Comparison of ENCODE assay signal across 12 cellular contexts in genomic region chr13:33537691-33538090, GRCh38.
A peak's percentile ranks its signal among the peaks of the same experiment; 100 is the strongest.
DNase-seq lines count a peak whose midpoint lies in the region; ATAC-seq and TF ChIP-seq lines count a peak whose summit lies in the region.
"Had no signal": no experiment of that assay in that cellular context is flagged by ENCODE, and none has a peak within 500 bp of the region (broad histone marks: within the 10 kb centered on the region; RNA-seq: fewer than 3 reads in every experiment).

No MANE protein-coding gene starts in this region.

- intact Hi-C loops in right cardiac atrium (cut with DNase I), result no loop called here
- intact Hi-C loops in heart left ventricle (cut with DNase I), result loop anchor here in 2 of 10 donors (5.0 to 10.0 kb wide), 3 partner anchors 185 to 423 kb away; no protein-coding TSS in a partner anchor
- intact Hi-C loops in vagina (cut with DNase I), result no loop called here

- H3K27me3 ChIP-seq in right cardiac atrium (ENCODE audit: control insufficient read depth, insufficient read depth), result no peaks in the 10 kb centered on the region
- H3K27me3 ChIP-seq in heart left ventricle, result no peaks in the 10 kb centered on the region
- H3K27me3 ChIP-seq in brain microvascular endothelial cell (replicated peaks), result no peaks in the 10 kb centered on the region
- H3K27me3 ChIP-seq in muscle layer of duodenum (ENCODE audit: low read depth, low read length), result no peaks in the 10 kb centered on the region
- no peaks in the 10 kb centered on the region for H3K27me3 ChIP-seq in vagina

- peak overlapping the region; percentile 67 for H3K27ac ChIP-seq in right cardiac atrium (ENCODE audit: low read length)
- H3K27ac ChIP-seq in heart left ventricle, result peak overlapping the region in 6 of 12 donors; percentile 2 to 97 (median 18)
- H3K27ac ChIP-seq in brain microvascular endothelial cell, result peak overlapping the region; percentile 74
- peak overlapping the region; percentile 75 for H3K27ac ChIP-seq in muscle layer of duodenum (ENCODE audit: low read length)
- peak overlapping the region; percentile 68 for H3K27ac ChIP-seq in vagina
- H3K27ac ChIP-seq: C4-2B had no signal

- in situ Hi-C loops in brain microvascular endothelial cell (cut with HindIII; ENCODE audit: low pct_ligation_motif_present, low sequenced_read_pairs), result no loop called here

- H3K4me1 ChIP-seq in right cardiac atrium (ENCODE audit: control insufficient read depth, insufficient read depth, low read length) (peaks cover 4% of the 10 kb centered on the region), heart left ventricle (peaks cover 0 to 37% (median 14%) of the 10 kb centered on the region in 12 donors), muscle layer of duodenum (ENCODE audit: control insufficient read depth in 1 of 2, insufficient read depth in 2 of 2, low read length in 2 of 2) (peaks cover 14 to 27% of the 10 kb centered on the region in 2 donors), vagina (peaks cover 17% of the 10 kb centered on the region)

- no peak for TF ChIP-seq POLR2A in heart left ventricle (IDR thresholded peaks at IDR 0.05)
- TF ChIP-seq POLR2A in vagina (IDR thresholded peaks at IDR 0.05), result no peak

- H3K9me3 ChIP-seq in right cardiac atrium (ENCODE audit: control insufficient read depth, low read length) (no peaks in the 10 kb centered on the region), heart left ventricle (no peaks in the 10 kb centered on the region), muscle layer of duodenum (ENCODE audit: control insufficient read depth in 1 of 2, low read length in 2 of 2) (no peaks in the 10 kb centered on the region), vagina (no peaks in the 10 kb centered on the region)

- ATAC-seq in right cardiac atrium (no peak), heart left ventricle (no peak), esophagus mucosa (no peak)

- H3K4me3 ChIP-seq in right cardiac atrium (ENCODE audit: low read length) (no peak overlapping the region), heart left ventricle (no peak overlapping the region), brain microvascular endothelial cell (ENCODE audit: low read depth, low read length) (no peak overlapping the region), muscle layer of duodenum (ENCODE audit: low read depth in 1 of 2, low read length in 2 of 2) (peak overlapping the region in 1 of 2 donors; percentile 7), vagina (no peak overlapping the region)

- H3K36me3 ChIP-seq in heart left ventricle (no peaks in the 10 kb centered on the region), brain microvascular endothelial cell (replicated peaks) (no peaks in the 10 kb centered on the region), muscle layer of duodenum (ENCODE audit: control insufficient read depth in 1 of 2, insufficient read depth in 2 of 2, low read length in 2 of 2) (peaks cover 0 to 6% of the 10 kb centered on the region in 2 donors), vagina (no peaks in the 10 kb centered on the region)

- TF ChIP-seq CTCF in heart left ventricle (IDR thresholded peaks at IDR 0.05) (no peak), brain microvascular endothelial cell (IDR thresholded peaks at IDR 0.05; ENCODE audit: low read depth, low read length, missing control alignments) (no peak), vagina (IDR thresholded peaks at IDR 0.05) (no peak)

- 69% methylated on average over 2 of the region's 2 CpGs for whole genome bisulfite sequencing in right cardiac atrium
- WGBS in heart left ventricle, 4 donors, result 75 to 91% (median 87%) methylated on average over 2 of the region's 2 CpGs

- no peak for DNase-seq in right cardiac atrium
- no peak for DNase-seq in heart left ventricle
- DNase-seq in brain microvascular endothelial cell, result no peak
- no peak for DNase-seq in vagina (ENCODE audit: extremely low spot score in 2 of 2)
- no peak for DNase-seq in H4 (ENCODE audit: low spot score)
- no peak for DNase-seq in stimulated activated CD4-positive, alpha-beta T cell treated with anti-CD3 and anti-CD28 coated beads, Interleukin-12 subunit alpha, Interleukin-12 subunit beta, amount 100 ng/mL, for 4 hours
- DNase-seq: activated naive CD8-positive, alpha-beta T cell treated with anti-CD3 and anti-CD28 coated beads, Interleukin-2, amount 10 ng/mL, durations not matched to agents 7 days and 5 days; left colon; small intestine had no signal
